8 cellular contexts compared by ENCODE assay signal in genomic region chr17:29617125-29617480, GRCh38. TPM values are rescaled to one million over a fixed set of nuclear protein-coding genes. Genes with fewer than 3 reads are reported as not detected.
DNase-seq lines count a peak whose midpoint lies in the region; ATAC-seq lines count a peak whose summit lies in the region.

No MANE protein-coding gene starts in this region.

- no peaks in the 10 kb centered on the region for H3K27me3 Mint-ChIP-seq in effector memory CD8-positive, alpha-beta T cell

- H2AK5ac ChIP-seq in mesendoderm (ENCODE audit: low read length): no peak overlapping the region

- no peak overlapping the region for H4K5ac ChIP-seq in mesendoderm (ENCODE audit: low read length)

- H3K79me1 ChIP-seq in mesendoderm (ENCODE audit: low read length): no peaks in the 10 kb centered on the region

- peaks cover 2% of the 10 kb centered on the region for H3K36me3 Mint-ChIP-seq in effector memory CD8-positive, alpha-beta T cell (ENCODE audit: insufficient read depth)

- H3K4me3 Mint-ChIP-seq in effector memory CD8-positive, alpha-beta T cell: peak overlapping the region; percentile 89 to 92

- H3K4me1 ChIP-seq in mesendoderm (ENCODE audit: control insufficient read depth, low read depth, low read length): peaks cover 3% of the 10 kb centered on the region

- H3K18ac ChIP-seq in mesendoderm (ENCODE audit: low read length): no peak overlapping the region

- WGBS in mesendoderm (ENCODE audit: extremely low coverage, insufficient coverage, low lambda C conversion rate): no CpG with 5 or more reads among the region's 16 CpGs

- no peak overlapping the region for H2BK120ac ChIP-seq in mesendoderm (ENCODE audit: low read depth, low read length)

- no peak overlapping the region for H2BK5ac ChIP-seq in mesendoderm (ENCODE audit: low read length)

- H3K9me3 Mint-ChIP-seq in effector memory CD8-positive, alpha-beta T cell: no peaks in the 10 kb centered on the region

- H3K4me3 ChIP-seq in mesendoderm (ENCODE audit: low read length): no peak overlapping the region

- no peaks in the 10 kb centered on the region for H3K36me3 ChIP-seq in mesendoderm (ENCODE audit: control insufficient read depth, insufficient read depth, low read length)

- peak overlapping the region; percentile 76 to 88 for H3K27ac Mint-ChIP-seq in effector memory CD8-positive, alpha-beta T cell

- H3K4me2 ChIP-seq in mesendoderm (ENCODE audit: low read length): peak overlapping the region; percentile 60

- peak overlapping the region; percentile 78 for H3K56ac ChIP-seq in mesendoderm (ENCODE audit: low read length)

- H3K27me3 ChIP-seq in mesendoderm (ENCODE audit: insufficient read depth, low read length, poor library complexity): peaks cover 8% of the 10 kb centered on the region

- H3K79me2 ChIP-seq in mesendoderm (ENCODE audit: control insufficient read depth, insufficient read depth, low read length): no peaks in the 10 kb centered on the region

- peak overlapping the region; percentile 63 for H3K9ac ChIP-seq in mesendoderm (ENCODE audit: low read length)

- peaks cover 38 to 42% of the 10 kb centered on the region in 2 donors for H3K4me1 Mint-ChIP-seq in effector memory CD8-positive, alpha-beta T cell (ENCODE audit: low read depth in 2 of 2)

- H3K23ac ChIP-seq in mesendoderm (ENCODE audit: low read length): no peak overlapping the region

- no peak overlapping the region for H4K8ac ChIP-seq in mesendoderm (ENCODE audit: low read depth, low read length)

- no peak overlapping the region for H3K27ac ChIP-seq in mesendoderm (ENCODE audit: low read depth, low read length)

- ATAC-seq in HG02885 (IDR thresholded peaks at IDR 0.05; ENCODE audit: poor library complexity, unreplicated experiment): peak; percentile 49
- peak; percentile 60 for ATAC-seq in effector memory CD8-positive, alpha-beta T cell (replicated peaks)
- ATAC-seq in HG02763 (IDR thresholded peaks at IDR 0.05; ENCODE audit: unreplicated experiment): no peak

- DNase-seq in ELF-1 (ENCODE audit: low read depth, low spot score) (peak; percentile 90), NCI-H345 (lab: John Stamatoyannopoulos, UW) (peak; percentile 89), mesendoderm (peak; percentile 88)
- DNase-seq in activated CD8-positive, alpha-beta memory T cell treated with anti-CD3 and anti-CD28 coated beads for 1 hour (ENCODE audit: extremely low read depth in 1 of 2, low read depth in 1 of 2): peak; percentile 60 to 82
- DNase-seq in effector memory CD8-positive, alpha-beta T cell: peak; percentile 88 to 91 (median 88)
- DNase-seq in stimulated activated CD8-positive, alpha-beta memory T cell treated with anti-CD3 and anti-CD28 coated beads, Interleukin-15, amount 100 ng/mL, for 4 hours (ENCODE audit: low read depth in 2 of 2): peak; percentile 70 to 82

- no peak overlapping the region for H2BK15ac ChIP-seq in mesendoderm (replicated peaks; ENCODE audit: low read depth)

- H3K4ac ChIP-seq in mesendoderm (ENCODE audit: low read depth, low read length): no peak overlapping the region

RNA-seq across cellular contexts. Expression of gene CORO6, which starts 5.6 kb away (rescaled TPM):
- 0.62 TPM for polyA plus RNA-seq in mesendoderm (2013, experiment 1 of 2)
- polyA plus RNA-seq in mesendoderm (2013, experiment 2 of 2): 0.60 TPM

RNA-seq across cellular contexts. Expression of gene ANKRD13B, which starts 24.2 kb away (rescaled TPM):
- polyA plus RNA-seq in mesendoderm (2013, experiment 1 of 2): 6.2 TPM
- 6.2 TPM for polyA plus RNA-seq in mesendoderm (2013, experiment 2 of 2)

RNA-seq across cellular contexts. Expression of gene GIT1, which starts 27.7 kb away (rescaled TPM):
- 34.9 TPM for polyA plus RNA-seq in mesendoderm (2013, experiment 1 of 2)
- 38.2 TPM for polyA plus RNA-seq in mesendoderm (2013, experiment 2 of 2)

RNA-seq across cellular contexts. Expression of gene TP53I13, which starts 48.6 kb away (rescaled TPM):
- 7.2 TPM for polyA plus RNA-seq in mesendoderm (2013, experiment 1 of 2)
- 7.6 TPM for polyA plus RNA-seq in mesendoderm (2013, experiment 2 of 2)

RNA-seq across cellular contexts. Expression of gene ABHD15, which starts 50.3 kb away (rescaled TPM):
- polyA plus RNA-seq in mesendoderm (2013, experiment 1 of 2): 0.29 TPM
- 0.29 TPM for polyA plus RNA-seq in mesendoderm (2013, experiment 2 of 2)
